ENCODE assay signal across 1 cellular context in the genomic region with DNA sequence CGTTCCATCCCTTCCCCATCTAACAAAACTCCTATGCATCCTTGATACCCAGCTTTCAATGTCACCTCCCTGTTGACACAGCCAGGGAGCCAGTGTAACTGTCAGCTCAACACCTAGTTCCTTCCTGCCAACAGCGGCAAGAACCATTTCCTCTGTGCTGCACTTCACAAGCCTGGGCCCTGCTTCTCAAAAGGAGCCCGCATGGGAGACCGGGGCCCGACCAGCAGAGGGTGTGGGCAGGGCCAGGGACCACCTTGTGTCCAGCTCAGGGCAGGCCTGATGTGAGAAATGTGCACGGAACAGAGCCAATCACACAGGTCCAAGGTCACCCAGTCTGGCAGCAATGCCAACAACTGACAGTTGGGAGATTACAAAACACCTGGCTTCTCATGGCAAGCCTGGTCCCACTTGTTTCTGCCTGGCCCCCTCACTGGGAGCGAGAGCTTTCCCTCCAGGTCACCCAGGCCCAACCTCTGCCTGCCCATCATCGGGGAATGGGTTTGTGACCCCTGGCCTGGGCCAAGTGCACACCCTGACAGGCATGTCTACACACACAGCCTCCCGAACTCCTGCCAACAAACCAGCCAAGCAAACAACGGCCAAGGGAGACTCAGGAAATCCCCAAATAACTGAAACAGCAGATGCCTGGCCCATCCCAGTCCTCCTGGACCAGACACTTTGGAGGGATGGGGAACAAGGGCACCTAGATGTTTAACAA.
TF ChIP-seq lines count a peak whose summit lies in the region.

No MANE protein-coding gene starts in this region.

TF ChIP-seq in liver, 16 proteins besides CTCF, POLR2A, EP300 and RAD21 (continued from another document):
- TF ChIP-seq HNF4G (IDR thresholded peaks at IDR 0.05) (peak; percentile 39), NR2F2 (IDR thresholded peaks at IDR 0.05) (peak; percentile 74), HNF4A (conservative IDR thresholded peaks at IDR 0.05) (peak; percentile 71 to 74), RXRA (IDR thresholded peaks at IDR 0.05) (peak; percentile 52 to 73), JUND (IDR thresholded peaks at IDR 0.05) (peak in 1 of 2 donors; percentile 8), FOXA2 (IDR thresholded peaks at IDR 0.05) (peak; percentile 55), EGR1 (IDR thresholded peaks at IDR 0.05; ENCODE audit: low read depth in 2 of 2) (no peak)
